In genomic region chr5:162768962-162769464, GRCh38 we compare ENCODE assay signal across 16 cellular contexts.
DNase-seq lines count a peak whose midpoint lies in the region; ATAC-seq and TF ChIP-seq lines count a peak whose summit lies in the region.
"Had no signal": no experiment of that assay in that cellular context is flagged by ENCODE, and none has a peak within 500 bp of the region (broad histone marks: within the 10 kb centered on the region; RNA-seq: fewer than 3 reads in every experiment).

No MANE protein-coding gene starts in this region.

- H3K4me3 ChIP-seq in retinal pigment epithelial cell (ENCODE audit: low read length) = no peak overlapping the region

- ATAC-seq in GM21737 (IDR thresholded peaks at IDR 0.05; ENCODE audit: unreplicated experiment) (no peak), GM21576 (IDR thresholded peaks at IDR 0.05; ENCODE audit: unreplicated experiment) (no peak)
- ATAC-seq: Right ventricle myocardium inferior, T-helper 17 cell had no signal

- no peaks in the 10 kb centered on the region for H3K27me3 Mint-ChIP-seq in glutamatergic neuron (ENCODE audit: unreplicated experiment)
- H3K27me3 Mint-ChIP-seq: T-helper 17 cell had no signal

- H3K4me1 Mint-ChIP-seq in glutamatergic neuron (ENCODE audit: low read depth, unreplicated experiment) = peaks cover 6% of the 10 kb centered on the region
- H3K4me1 Mint-ChIP-seq: T-helper 17 cell had no signal

- no peak overlapping the region for H3K27ac Mint-ChIP-seq in glutamatergic neuron (ENCODE audit: unreplicated experiment)
- H3K27ac Mint-ChIP-seq: T-helper 17 cell had no signal

- TF ChIP-seq CTCF in glutamatergic neuron (IDR thresholded peaks at IDR 0.05; ENCODE audit: partially characterized antibody, unreplicated experiment) = no peak
- no peak for TF ChIP-seq CTCF in retinal pigment epithelial cell (conservative IDR thresholded peaks at IDR 0.05; ENCODE audit: low read depth, low read length)

- no peaks in the 10 kb centered on the region for H3K9me3 Mint-ChIP-seq in glutamatergic neuron (ENCODE audit: unreplicated experiment)

- H3K36me3 Mint-ChIP-seq in glutamatergic neuron (ENCODE audit: unreplicated experiment) = peaks cover 6% of the 10 kb centered on the region

- H3K4me3 Mint-ChIP-seq in glutamatergic neuron (ENCODE audit: unreplicated experiment) = peak overlapping the region; percentile 20
- H3K4me3 Mint-ChIP-seq: T-helper 17 cell had no signal

- DNase-seq in NCI-H748 (lab: John Stamatoyannopoulos, UW; ENCODE audit: unreplicated experiment) = peak; percentile 21
- DNase-seq in NCI-H748 treated with DMSO at 0.1 percent for 48 hours (lab: John Stamatoyannopoulos, UW) = no peak
- peak; percentile 17 for DNase-seq in NCI-H2171 treated with DMSO at 0.1 percent for 48 hours (lab: John Stamatoyannopoulos, UW)
- DNase-seq in glutamatergic neuron = peak; percentile 87
- peak; percentile 38 for DNase-seq in retinal pigment epithelial cell (ENCODE audit: low read depth)
- no peak for DNase-seq in dedifferentiated amniotic fluid mesenchymal stem cell (ENCODE audit: extremely low spot score)
- DNase-seq: AML-193, DMS153, HCEC 1CT, IMR-90, NCI-H2107, NCI-H510A treated with DMSO at 0.1 percent for 48 hours, T-helper 17 cell had no signal

Comparison
In these comparisons a context has a peak if more than half of its experiments do, and no peak if none do; other contexts are left out.
1. DNase-seq: peak in NCI-H748 (single experiment), NCI-H2171 treated with DMSO at 0.1 percent for 48 hours (single experiment), glutamatergic neuron (single experiment) and retinal pigment epithelial cell (single experiment); none in NCI-H748 treated with DMSO at 0.1 percent for 48 hours (single experiment) and dedifferentiated amniotic fluid mesenchymal stem cell (single experiment).